Comparison of ENCODE assay signal across 8 cellular contexts in genomic region chr6:132511159-132511835, GRCh38. TPM values are rescaled to one million over a fixed set of nuclear protein-coding genes. Genes with fewer than 3 reads are reported as not detected.
DNase-seq lines count a peak whose midpoint lies in the region; ATAC-seq, FAIRE-seq and TF ChIP-seq lines count a peak whose summit lies in the region.

No MANE protein-coding gene starts in this region.

- H3K4me3 ChIP-seq in A549 (peak overlapping the region; percentile 61), GM23248 (peak overlapping the region; percentile 93), ascending aorta (peak overlapping the region; percentile 69 to 83)

- TF ChIP-seq CTCF in A549 (IDR thresholded peaks at IDR 0.05) (no peak), ascending aorta (IDR thresholded peaks at IDR 0.05) (no peak)

- POLR2A ChIA-PET in A549 (lab: Yijun Ruan, JAX) = no interaction called here

- H3K4me2 ChIP-seq in A549 (peak overlapping the region; percentile 89), GM23248 (ENCODE audit: unreplicated experiment) (peak overlapping the region; percentile 96)

- TF ChIP-seq RAD21 in A549 (conservative IDR thresholded peaks at IDR 0.05 in 1 of 2, IDR thresholded peaks at IDR 0.05 in 1 of 2) = no peak

- TF ChIP-seq POLR2A in A549 (IDR thresholded peaks at IDR 0.05; ENCODE audit: low read length) = no peak

- no peaks in the 10 kb centered on the region for H3K9me2 ChIP-seq in GM23248 (ENCODE audit: insufficient read depth)

- H4K20me1 ChIP-seq in GM23248 (ENCODE audit: insufficient read depth) = peaks cover 9% of the 10 kb centered on the region

- no peak for TF ChIP-seq EP300 in A549 (IDR thresholded peaks at IDR 0.05)

- ATAC-seq in A549 (no peak), HG02763 (IDR thresholded peaks at IDR 0.05; ENCODE audit: unreplicated experiment) (no peak), GM19035 (IDR thresholded peaks at IDR 0.05; ENCODE audit: unreplicated experiment) (no peak), GM21717 (IDR thresholded peaks at IDR 0.05; ENCODE audit: unreplicated experiment) (no peak)

- peaks cover 12% of the 10 kb centered on the region for H3K4me1 ChIP-seq in A549
- peaks cover 33% of the 10 kb centered on the region for H3K4me1 ChIP-seq in GM23248 (ENCODE audit: insufficient read depth)
- H3K4me1 ChIP-seq in ascending aorta = peaks cover 10 to 35% of the 10 kb centered on the region in 2 donors

- CTCF ChIA-PET in A549 (lab: Yijun Ruan, JAX) = interaction anchor here (1.0 kb wide), 1 partner anchor 27 kb away, joined by 3 read pairs; no protein-coding TSS in a partner anchor

- H3K27me3 ChIP-seq in GM23248 (replicated peaks; ENCODE audit: insufficient read depth) (no peaks in the 10 kb centered on the region), ascending aorta (no peaks in the 10 kb centered on the region)

- intact Hi-C loops in ascending aorta (cut with DNase I) = loop anchor here (10.0 kb wide), 3 partner anchors 304 to 1664 kb away; partner anchors contain the start of gene RPS12

- H2AFZ ChIP-seq in GM23248 = no peak overlapping the region

- H3F3A ChIP-seq in GM23248 (ENCODE audit: insufficient read depth) = peaks cover 16% of the 10 kb centered on the region

- H3K27ac ChIP-seq in A549 (no peak overlapping the region), GM23248 (no peak overlapping the region; the same call in 1 of the 2 replicates), ascending aorta (peak overlapping the region; percentile 3 to 88)

- in situ Hi-C loops in GM23248 (cut with MboI) = no loop called here

- FAIRE-seq in A549 (lab: Jason Lieb, UNC) = no peak

- H3K9ac ChIP-seq in GM23248 = peak overlapping the region; percentile 87

- DNase-seq in A549 (ENCODE audit: low read depth in 1 of 2, low spot score in 1 of 2) = peak in 1 of 2 experiments; percentile 2
- DNase-seq in GM23248 = peak; percentile 33
- DNase-seq in ascending aorta (ENCODE audit: low spot score in 2 of 2) = no peak
- DNase-seq in lung microvascular endothelial cell (ENCODE audit: low read depth in 2 of 2) = peak; percentile 12 to 35
- DNase-seq in globus pallidus (ENCODE audit: low spot score) = no peak

- H3K9me3 ChIP-seq in A549 = no peaks in the 10 kb centered on the region
- no peaks in the 10 kb centered on the region for H3K9me3 ChIP-seq in GM23248 (ENCODE audit: low read depth)
- no peaks in the 10 kb centered on the region for H3K9me3 ChIP-seq in ascending aorta

- WGBS in A549 (ENCODE audit: missing lambda C conversion rate) = 54% methylated on average over 5 of the region's 5 CpGs
- WGBS in GM23248 (ENCODE audit: low coverage in 1 of 2, low lambda C conversion rate in 2 of 2, missing lambda C conversion rate in 2 of 2), 2 experiments = 53 to 62% methylated on average over 5 of the region's 5 CpGs

- peaks cover 65% of the 10 kb centered on the region for H3K79me2 ChIP-seq in GM23248 (ENCODE audit: insufficient read depth)

- H3K36me3 ChIP-seq in GM23248 (ENCODE audit: low read depth) (0 out of 2 replicates have a peak, but pooled peaks cover 11% of the 10 kb centered on the region), ascending aorta (no peaks in the 10 kb centered on the region)

TF ChIP-seq in A549, 52 proteins besides CTCF, POLR2A, EP300 and RAD21 (continues in another document):
- TF ChIP-seq RNF2 (IDR thresholded peaks at IDR 0.05; ENCODE audit: borderline replicate concordance, low read depth) (no peak), E2F6 (IDR thresholded peaks at IDR 0.05; ENCODE audit: borderline replicate concordance, low read depth) (no peak), ELK1 (IDR thresholded peaks at IDR 0.05; ENCODE audit: low read depth, low read length) (no peak), HMGXB4 (CRISPR knock-in tag; IDR thresholded peaks at IDR 0.05; ENCODE audit: borderline replicate concordance) (no peak), NR3C1 (IDR thresholded peaks at IDR 0.05) (no peak), SMC3 (IDR thresholded peaks at IDR 0.05) (no peak), CEBPB (IDR thresholded peaks at IDR 0.05) (no peak), CHD4 (IDR thresholded peaks at IDR 0.05; ENCODE audit: borderline replicate concordance) (no peak), POLR2AphosphoS2 (conservative IDR thresholded peaks at IDR 0.05; ENCODE audit: low read length) (no peak), USF2 (IDR thresholded peaks at IDR 0.05) (no peak), TFCP2L1 (CRISPR knock-in tag; IDR thresholded peaks at IDR 0.05) (no peak), GATA3 (IDR thresholded peaks at IDR 0.05; ENCODE audit: borderline replicate concordance) (no peak), ZC3H11A (IDR thresholded peaks at IDR 0.05) (no peak)

RNA-seq across cellular contexts. Expression of gene STX7, which starts 1.6 kb away (rescaled TPM):
- polyA plus RNA-seq in A549 (2011; rRNA removed) = 22.8 and 29.5 TPM in 2 replicates
- polyA plus RNA-seq in A549 (2012; cell fraction: cytosol; rRNA removed) = 6.5 and 6.9 TPM in 2 replicates
- 2.7 and 4.1 TPM in 2 replicates for polyA plus RNA-seq in A549 (2012; cell fraction: nucleus; rRNA removed)
- 18.4 to 19.8 TPM (median 19.2 TPM) in 3 replicates for polyA plus RNA-seq in A549 (2017; fragmentation: RNase III; extraction: RNeasy Plus Mini Kit Qiagen cat#74134 plus additional on column Dnase treatment)
- polyA minus RNA-seq in A549 (2011; rRNA and poly(A)+ RNA removed) = 14.7 and 21.5 TPM in 2 replicates
- total RNA-seq in GM23248 (2014; rRNA removed; shearing (Covaris generic)) = 47.2 and 61.5 TPM in 2 replicates
- polyA plus RNA-seq in GM23248 (2016; fragmentation: Nextera tagmentation; extraction: Ambion mirVana) = 52.9 and 59.8 TPM in 2 replicates
- 18.3 TPM for total RNA-seq in ascending aorta
- total RNA-seq in lung microvascular endothelial cell = 19.8 and 52.0 TPM in 2 replicates

RNA-seq across cellular contexts. Expression of gene TAAR9, which starts 26.8 kb away (rescaled TPM):
- polyA plus RNA-seq in A549 (2011; rRNA removed) = not detected in 2 replicates
- polyA plus RNA-seq in A549 (2012; cell fraction: cytosol; rRNA removed) = not detected in 2 replicates
- not detected in 2 replicates for polyA plus RNA-seq in A549 (2012; cell fraction: nucleus; rRNA removed)
- not detected in 3 replicates for polyA plus RNA-seq in A549 (2017; fragmentation: RNase III; extraction: RNeasy Plus Mini Kit Qiagen cat#74134 plus additional on column Dnase treatment)
- not detected in 2 replicates for polyA minus RNA-seq in A549 (2011; rRNA and poly(A)+ RNA removed)
- total RNA-seq in GM23248 (2014; rRNA removed; shearing (Covaris generic)) = not detected in 2 replicates
- not detected in 2 replicates for polyA plus RNA-seq in GM23248 (2016; fragmentation: Nextera tagmentation; extraction: Ambion mirVana)
- not detected for total RNA-seq in ascending aorta
- total RNA-seq in lung microvascular endothelial cell = not detected in 2 replicates

RNA-seq across cellular contexts. Expression of gene TAAR8, which starts 41.2 kb away (rescaled TPM):
- not detected in 2 replicates for polyA plus RNA-seq in A549 (2011; rRNA removed)
- polyA plus RNA-seq in A549 (2012; cell fraction: cytosol; rRNA removed) = not detected in 2 replicates
- polyA plus RNA-seq in A549 (2012; cell fraction: nucleus; rRNA removed) = not detected in 2 replicates
- polyA plus RNA-seq in A549 (2017; fragmentation: RNase III; extraction: RNeasy Plus Mini Kit Qiagen cat#74134 plus additional on column Dnase treatment) = not detected in 3 replicates
- not detected in 2 replicates for polyA minus RNA-seq in A549 (2011; rRNA and poly(A)+ RNA removed)
- total RNA-seq in GM23248 (2014; rRNA removed; shearing (Covaris generic)) = not detected in 2 replicates
- not detected in 2 replicates for polyA plus RNA-seq in GM23248 (2016; fragmentation: Nextera tagmentation; extraction: Ambion mirVana)
- total RNA-seq in ascending aorta = not detected
- total RNA-seq in lung microvascular endothelial cell = not detected in 2 replicates

RNA-seq across cellular contexts. Expression of gene TAAR6, which starts 58.8 kb away (rescaled TPM):
- polyA plus RNA-seq in A549 (2011; rRNA removed) (not detected in 2 replicates), A549 (2017; fragmentation: RNase III; extraction: RNeasy Plus Mini Kit Qiagen cat#74134 plus additional on column Dnase treatment) (not detected in 3 replicates), GM23248 (2016; fragmentation: Nextera tagmentation; extraction: Ambion mirVana) (not detected in 2 replicates)
- polyA plus RNA-seq in A549 (2012; cell fraction: cytosol; rRNA removed) = not detected in 2 replicates
- polyA plus RNA-seq in A549 (2012; cell fraction: nucleus; rRNA removed) = not detected in 2 replicates
- not detected in 2 replicates for polyA minus RNA-seq in A549 (2011; rRNA and poly(A)+ RNA removed)
- not detected in 2 replicates for total RNA-seq in GM23248 (2014; rRNA removed; shearing (Covaris generic))
- total RNA-seq in ascending aorta (not detected), lung microvascular endothelial cell (not detected in 2 replicates)

Comparison
In these comparisons a context has a peak if more than half of its experiments do, and no peak if none do; other contexts are left out.
1. DNase-seq: peak in GM23248 (single experiment) and lung microvascular endothelial cell (2 of 2); none in ascending aorta (0 of 2) and globus pallidus (single experiment).
2. H3K27ac ChIP-seq: peak in ascending aorta (2 of 2); none in A549 (0 of 2) and GM23248 (single experiment).
3. Peak in every context shown above with its lines, with median percentiles within 50 percentile points of each other: H3K4me3 ChIP-seq.